In genomic region chr12:40298341-40298740, GRCh38 we compare ENCODE assay signal across 9 cellular contexts.
"Had no signal": no experiment of that assay in that cellular context is flagged by ENCODE, and none has a peak within 500 bp of the region (broad histone marks: within the 10 kb centered on the region; RNA-seq: fewer than 3 reads in every experiment).

No MANE protein-coding gene starts in this region.

- H3K4me3 Mint-ChIP-seq: HFFc6, IgD-negative memory B cell had no signal

- H3K4me1 Mint-ChIP-seq: IgD-negative memory B cell had no signal

- H3K9me3 Mint-ChIP-seq: IgD-negative memory B cell had no signal

- H3K36me3 ChIP-seq: HAP-1 had no signal

- H3K9ac ChIP-seq: GM23248 had no signal

- H3K9me3 ChIP-seq: HAP-1 had no signal

- DNase-seq: GM23248, GOT3, H7, HFFc6, KG1 had no signal

- ATAC-seq: HCT116 had no signal

- H3K4me3 ChIP-seq: GM23248, HAP-1 had no signal

- H2AFZ ChIP-seq: GM23248 had no signal

- H3K27ac Mint-ChIP-seq: HFFc6, IgD-negative memory B cell had no signal

- H3K27me3 Mint-ChIP-seq: IgD-negative memory B cell had no signal

- H3K27ac ChIP-seq: GM23248, HL-60 had no signal

- H3K4me1 ChIP-seq: HAP-1 had no signal
